Comparison of ENCODE assay signal across 8 cellular contexts in the genomic region with DNA sequence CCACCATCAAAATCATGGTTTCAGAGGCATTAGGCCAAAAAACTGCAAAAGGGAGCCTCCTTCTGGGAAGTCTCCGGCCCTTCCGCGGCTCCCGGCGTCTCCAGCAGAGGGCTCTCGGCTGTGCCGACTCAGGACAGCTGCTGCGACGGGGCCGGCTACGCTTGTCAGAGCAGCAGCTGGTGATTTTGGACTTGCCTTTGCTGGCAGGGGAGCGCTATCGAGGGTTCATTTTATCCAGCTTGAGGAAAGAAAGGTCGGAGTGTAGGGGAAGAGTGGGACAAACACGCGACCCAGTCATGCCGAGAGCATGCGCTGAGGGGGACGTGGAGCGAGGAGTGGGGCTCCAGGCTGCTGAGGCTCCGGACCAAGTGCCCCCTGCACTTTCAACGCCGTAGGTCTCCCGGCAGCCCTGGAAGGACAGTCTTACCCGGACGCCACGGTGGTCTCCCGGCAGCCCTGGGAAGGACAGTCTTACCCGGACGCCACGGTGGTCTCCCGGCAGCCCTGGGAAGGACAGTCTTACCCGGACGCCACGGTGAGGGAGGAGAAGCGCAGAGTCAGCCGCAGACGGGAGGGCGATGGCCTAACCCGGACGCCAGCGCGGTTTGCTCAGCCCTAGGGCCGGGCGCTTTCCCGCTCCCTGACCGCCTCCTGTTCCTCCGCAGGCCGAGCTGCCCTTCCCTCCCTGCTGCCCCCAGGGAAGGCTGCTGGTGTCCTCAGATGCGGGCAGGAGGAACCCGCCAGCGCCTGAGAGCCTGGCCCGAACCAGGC. TPM values are rescaled to one million over a fixed set of nuclear protein-coding genes. Genes with fewer than 3 reads are reported as not detected.
DNase-seq lines count a peak whose midpoint lies in the region; ATAC-seq, FAIRE-seq and TF ChIP-seq lines count a peak whose summit lies in the region.

No MANE protein-coding gene starts in this region.

- peak overlapping the region in 1 of 2 donors; percentile 38 for H3K9ac ChIP-seq in kidney (ENCODE audit: low read length in 2 of 2)

- no peaks in the 10 kb centered on the region for H3K9me3 ChIP-seq in kidney (ENCODE audit: control insufficient read depth in 1 of 2, low read length in 2 of 2)

- DNase-seq in DMS153 (lab: John Stamatoyannopoulos, UW) (peak; percentile 34), LHCN-M2 (ENCODE audit: low read depth) (peak; percentile 79), cerebellum (ENCODE audit: low spot score) (peak; percentile 38), kidney (peak; percentile 95)
- peak in 2 of 3 donors; percentile 30 to 45 for DNase-seq in stimulated activated CD4-positive, alpha-beta T cell treated with anti-CD3 and anti-CD28 coated beads, Interleukin-12 subunit alpha, Interleukin-12 subunit beta, amount 100 ng/mL, for 48 hours (ENCODE audit: low read depth in 2 of 3, low spot score in 1 of 3)

- intact Hi-C loops in kidney (cut with DNase I), result loop anchor here (10.0 kb wide), 1 partner anchor 159 kb away; no protein-coding TSS in a partner anchor

- H3K4me3 ChIP-seq in kidney (ENCODE audit: low read length in 2 of 2), result peak overlapping the region; percentile 62 to 71

- peak; percentile 75 for ATAC-seq in GM21717 (IDR thresholded peaks at IDR 0.05; ENCODE audit: unreplicated experiment)
- peak; percentile 68 to 78 for ATAC-seq in activated CD4-positive, CD25-positive, alpha-beta regulatory T cell treated with anti-CD3 and anti-CD28 coated beads, Interleukin-2, amount 50 U/mL, for 24 hours
- no peak for ATAC-seq in GM18519 (IDR thresholded peaks at IDR 0.05; ENCODE audit: low FRiP score, unreplicated experiment)

- TF ChIP-seq CTCF in kidney (IDR thresholded peaks at IDR 0.05; ENCODE audit: borderline replicate concordance, extremely low read depth, insufficient read depth), result peak; percentile 63

- no peak for FAIRE-seq in kidney (lab: Jason Lieb, UNC)

- H3K36me3 ChIP-seq in kidney (ENCODE audit: control insufficient read depth in 1 of 2, insufficient read depth in 2 of 2, low read length in 2 of 2), result peaks cover 5% of the 10 kb centered on the region in 2 donors

- peaks cover 0 to 4% of the 10 kb centered on the region in 2 donors for H3K4me1 ChIP-seq in kidney (ENCODE audit: control insufficient read depth in 1 of 2, insufficient read depth in 1 of 2, low read depth in 1 of 2, low read length in 2 of 2)

- no peak overlapping the region for H3K27ac ChIP-seq in kidney (ENCODE audit: low read depth in 2 of 2, low read length in 2 of 2)

RNA-seq across cellular contexts. Expression of gene DDX18, which starts 21.7 kb away (rescaled TPM):
- total RNA-seq in LHCN-M2 (2014; rRNA removed) (66.9 TPM in 2 replicates), cerebellum (46.6 TPM), kidney (53.8 TPM)
- polyA plus RNA-seq in LHCN-M2 (2012), result 23.0 TPM
- polyA plus RNA-seq in kidney (ENCODE audit: insufficient read depth, low read depth, low replicate concordance), result 18.1 TPM

Comparison
In these comparisons a context has a peak if more than half of its experiments do, and no peak if none do; other contexts are left out.
1. DNase-seq: peak in every context shown above with its lines; median percentile 95 in kidney; 79 in LHCN-M2; 38 in cerebellum; 38 in stimulated activated CD4-positive, alpha-beta T cell treated with anti-CD3 and anti-CD28 coated beads, Interleukin-12 subunit alpha, Interleukin-12 subunit beta, amount 100 ng/mL, for 48 hours; 34 in DMS153.